ENCODE assay signal across 9 cellular contexts in genomic region chr22:23305922-23306374, GRCh38.
DNase-seq lines count a peak whose midpoint lies in the region; ATAC-seq and TF ChIP-seq lines count a peak whose summit lies in the region.
"Had no signal": no experiment of that assay in that cellular context is flagged by ENCODE, and none has a peak within 500 bp of the region (broad histone marks: within the 10 kb centered on the region; RNA-seq: fewer than 3 reads in every experiment).

No MANE protein-coding gene starts in this region.

- TF ChIP-seq CTCF in sigmoid colon (IDR thresholded peaks at IDR 0.05), result no peak

- peak; percentile 56 for DNase-seq in H4 (ENCODE audit: low spot score)
- DNase-seq in left cardiac atrium, result peak; percentile 91
- DNase-seq in sigmoid colon, result peak; percentile 90
- no peak for DNase-seq in T-helper 9 cell
- no peak for DNase-seq in activated T-helper 1 cell treated with anti-CD3 and anti-CD28 coated beads, Interleukin-12 subunit alpha, Interleukin-12 subunit beta, Interleukin-2, Interleukin-4 antibody, amounts not matched to agents 30 ng/mL and 10 ng/mL and 1 ng/mL, durations not matched to agents 14 hours and 24 hours and 36 hours (ENCODE audit: low spot score)

- peak in 3 of 4 donors; percentile 31 to 91 (median 88) for TF ChIP-seq EP300 in sigmoid colon (IDR thresholded peaks at IDR 0.05)

- H3K4me1 Mint-ChIP-seq in activated T-helper 1 cell treated with anti-CD3 and anti-CD28 coated beads, Interleukin-12 subunit alpha, Interleukin-12 subunit beta, Interleukin-2, Interleukin-4 antibody, amounts not matched to agents 30 ng/mL and 10 ng/mL and 1 ng/mL, durations not matched to agents 14 hours and 24 hours and 36 hours (ENCODE audit: low read depth), result no peaks in the 10 kb centered on the region
- H3K4me1 Mint-ChIP-seq: activated naive CD8-positive, alpha-beta T cell treated with anti-CD3 and anti-CD28 coated beads, Interleukin-2, amount 10 ng/mL, durations not matched to agents 7 days and 5 days had no signal

- no peak for TF ChIP-seq POLR2A in sigmoid colon (IDR thresholded peaks at IDR 0.05)

- H3K27me3 Mint-ChIP-seq in activated T-helper 1 cell treated with anti-CD3 and anti-CD28 coated beads, Interleukin-12 subunit alpha, Interleukin-12 subunit beta, Interleukin-2, Interleukin-4 antibody, amounts not matched to agents 30 ng/mL and 10 ng/mL and 1 ng/mL, durations not matched to agents 14 hours and 24 hours and 36 hours (ENCODE audit: insufficient read depth), result no peaks in the 10 kb centered on the region
- H3K27me3 Mint-ChIP-seq: activated naive CD8-positive, alpha-beta T cell treated with anti-CD3 and anti-CD28 coated beads, Interleukin-2, amount 10 ng/mL, durations not matched to agents 7 days and 5 days had no signal

- no peaks in the 10 kb centered on the region for H3K27me3 ChIP-seq in sigmoid colon

- H3K36me3 ChIP-seq in sigmoid colon, result peaks cover 0 to 19% (median 3%) of the 10 kb centered on the region in 4 donors

- no peak overlapping the region for H3K27ac Mint-ChIP-seq in activated T-helper 1 cell treated with anti-CD3 and anti-CD28 coated beads, Interleukin-12 subunit alpha, Interleukin-12 subunit beta, Interleukin-2, Interleukin-4 antibody, amounts not matched to agents 30 ng/mL and 10 ng/mL and 1 ng/mL, durations not matched to agents 14 hours and 24 hours and 36 hours
- H3K27ac Mint-ChIP-seq: activated naive CD8-positive, alpha-beta T cell treated with anti-CD3 and anti-CD28 coated beads, Interleukin-2, amount 10 ng/mL, durations not matched to agents 7 days and 5 days had no signal

- H3K9me3 ChIP-seq in sigmoid colon, result no peaks in the 10 kb centered on the region

- no peaks in the 10 kb centered on the region for H3K9me3 Mint-ChIP-seq in activated T-helper 1 cell treated with anti-CD3 and anti-CD28 coated beads, Interleukin-12 subunit alpha, Interleukin-12 subunit beta, Interleukin-2, Interleukin-4 antibody, amounts not matched to agents 30 ng/mL and 10 ng/mL and 1 ng/mL, durations not matched to agents 14 hours and 24 hours and 36 hours
- H3K9me3 Mint-ChIP-seq: activated naive CD8-positive, alpha-beta T cell treated with anti-CD3 and anti-CD28 coated beads, Interleukin-2, amount 10 ng/mL, durations not matched to agents 7 days and 5 days had no signal

- no peak overlapping the region for H3K4me3 Mint-ChIP-seq in activated T-helper 1 cell treated with anti-CD3 and anti-CD28 coated beads, Interleukin-12 subunit alpha, Interleukin-12 subunit beta, Interleukin-2, Interleukin-4 antibody, amounts not matched to agents 30 ng/mL and 10 ng/mL and 1 ng/mL, durations not matched to agents 14 hours and 24 hours and 36 hours
- H3K4me3 Mint-ChIP-seq: activated naive CD8-positive, alpha-beta T cell treated with anti-CD3 and anti-CD28 coated beads, Interleukin-2, amount 10 ng/mL, durations not matched to agents 7 days and 5 days had no signal

- intact Hi-C loops in left cardiac atrium (cut with DNase I) (no loop called here), sigmoid colon (cut with DNase I) (no loop called here)
- intact Hi-C loops in activated T-helper 1 cell treated with anti-CD3 and anti-CD28 coated beads, Interleukin-12 subunit alpha, Interleukin-12 subunit beta, Interleukin-2, Interleukin-4 antibody, amounts not matched to agents 30 ng/mL and 10 ng/mL and 1 ng/mL, durations not matched to agents 14 hours and 24 hours and 36 hours (cut with micrococcal nuclease), result no loop called here

- 75 to 80% methylated on average over 11 of the region's 11 CpGs for WGBS in sigmoid colon, 2 donors

- H3K4me1 ChIP-seq in sigmoid colon, result peaks cover 0 to 21% (median 18%) of the 10 kb centered on the region in 4 donors

- H3K27ac ChIP-seq in angular gyrus (ENCODE audit: low read depth, low read length) (peak overlapping the region; percentile 100), sigmoid colon (peak overlapping the region; percentile 78 to 86 (median 83))

- no peak overlapping the region for H3K4me3 ChIP-seq in sigmoid colon

- peaks cover 10% of the 10 kb centered on the region for H3K36me3 Mint-ChIP-seq in activated T-helper 1 cell treated with anti-CD3 and anti-CD28 coated beads, Interleukin-12 subunit alpha, Interleukin-12 subunit beta, Interleukin-2, Interleukin-4 antibody, amounts not matched to agents 30 ng/mL and 10 ng/mL and 1 ng/mL, durations not matched to agents 14 hours and 24 hours and 36 hours (ENCODE audit: low read depth)

- ATAC-seq in left cardiac atrium (peak; percentile 84 to 85), GM21786 (IDR thresholded peaks at IDR 0.05; ENCODE audit: unreplicated experiment) (no peak), HG02884 (IDR thresholded peaks at IDR 0.05; ENCODE audit: unreplicated experiment) (no peak)

Comparison
In these comparisons a context has a peak if more than half of its experiments do, and no peak if none do; other contexts are left out.
1. DNase-seq: peak in H4 (single experiment), left cardiac atrium (single experiment) and sigmoid colon (single experiment); none in T-helper 9 cell (single experiment) and activated T-helper 1 cell treated with anti-CD3 and anti-CD28 coated beads, Interleukin-12 subunit alpha, Interleukin-12 subunit beta, Interleukin-2, Interleukin-4 antibody, amounts not matched to agents 30 ng/mL and 10 ng/mL and 1 ng/mL, durations not matched to agents 14 hours and 24 hours and 36 hours (single experiment).
2. ATAC-seq: peak in left cardiac atrium (2 of 2); none in GM21786 (single experiment) and HG02884 (single experiment).